Comparison of ENCODE assay signal across 8 cellular contexts in the genomic region with DNA sequence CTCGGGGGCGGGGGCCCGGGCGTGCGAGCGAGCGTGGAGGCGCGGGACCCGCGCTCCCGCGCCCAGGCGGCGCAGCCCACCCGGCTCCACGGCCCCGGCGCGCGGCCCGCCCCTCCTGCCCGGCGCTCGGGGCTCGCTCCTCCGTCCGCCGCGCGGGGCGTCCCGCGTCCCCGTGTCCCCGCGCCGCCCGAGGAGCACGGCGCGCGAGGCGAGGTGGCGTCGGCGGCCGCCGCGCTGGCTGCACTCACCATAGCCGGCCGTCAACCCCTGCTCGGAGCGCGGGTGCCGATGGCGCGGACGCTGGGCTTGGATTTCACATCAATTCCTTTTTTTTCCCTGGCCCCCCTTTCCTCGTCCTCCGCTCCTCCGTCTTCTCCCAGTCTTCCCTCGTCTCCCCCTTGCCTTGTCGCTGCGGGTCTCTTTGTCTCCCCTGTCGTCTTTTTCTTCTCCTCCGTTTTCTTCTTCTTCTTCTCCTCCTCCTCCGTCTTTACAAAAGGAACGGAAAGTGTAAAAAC. TPM values are rescaled to one million over a fixed set of nuclear protein-coding genes. Genes with fewer than 3 reads are reported as not detected.
DNase-seq lines count a peak whose midpoint lies in the region; ATAC-seq, FAIRE-seq and TF ChIP-seq lines count a peak whose summit lies in the region.

No MANE protein-coding gene starts in this region.

- ATAC-seq in lung (ENCODE audit: insufficient read depth, low FRiP score) (no peak), aorta (ENCODE audit: low FRiP score) (no peak)

- peaks cover 6 to 13% of the 10 kb centered on the region in 2 donors for H3K4me1 ChIP-seq in lung (ENCODE audit: control insufficient read depth in 2 of 2, insufficient read depth in 2 of 2, low read length in 2 of 2)
- H3K4me1 ChIP-seq in aorta (ENCODE audit: control insufficient read depth in 1 of 2, insufficient read depth in 2 of 2, low read length in 2 of 2): no peaks in the 10 kb centered on the region

- H3K4me3 ChIP-seq in Jurkat, Clone E6-1 (ENCODE audit: low read length): peak overlapping the region; percentile 46
- H3K4me3 ChIP-seq in bronchial epithelial cell (ENCODE audit: low read depth, low read length): peak overlapping the region; percentile 41
- H3K4me3 ChIP-seq in lung: peak overlapping the region; percentile 51
- H3K4me3 ChIP-seq in aorta (ENCODE audit: low read length in 2 of 2): peak overlapping the region; percentile 30 to 40

- H3K36me3 ChIP-seq in bronchial epithelial cell (ENCODE audit: control insufficient read depth, insufficient read depth, low read length) (no peaks in the 10 kb centered on the region), lung (ENCODE audit: control insufficient read depth in 2 of 2, insufficient read depth in 2 of 2, low read length in 2 of 2) (no peaks in the 10 kb centered on the region), aorta (ENCODE audit: control insufficient read depth in 1 of 2, insufficient read depth in 2 of 2, low read length in 1 of 2) (no peaks in the 10 kb centered on the region)

- DNase-seq in Jurkat, Clone E6-1 (ENCODE audit: low read depth, low spot score): no peak
- no peak for DNase-seq in bronchial epithelial cell (ENCODE audit: low read depth)
- no peak for DNase-seq in lung (ENCODE audit: low spot score)
- DNase-seq in aorta: no peak
- DNase-seq in LoVo (ENCODE audit: low spot score): no peak
- no peak for DNase-seq in cerebellar nuclear complex (lab: John Stamatoyannopoulos, UW)
- no peak for DNase-seq in H54 (ENCODE audit: insufficient read length, low spot score)

- TF ChIP-seq CTCF in C4-2B (conservative IDR thresholded peaks at IDR 0.05) (no peak; the same call in 1 of the 2 replicates), bronchial epithelial cell (IDR thresholded peaks at IDR 0.05; ENCODE audit: insufficient read depth, low read length, severe bottlenecking) (no peak), lung (IDR thresholded peaks at IDR 0.05; ENCODE audit: control extremely low read depth, extremely low read depth) (no peak)

- intact Hi-C loops in aorta (cut with DNase I): loop anchor here (10.0 kb wide), 3 partner anchors 109 to 359 kb away; a partner anchor contains a TSS

- H3K27me3 ChIP-seq in bronchial epithelial cell (ENCODE audit: control insufficient read depth, insufficient read depth, low read length) (no peaks in the 10 kb centered on the region), lung (ENCODE audit: control insufficient read depth, insufficient read depth) (no peaks in the 10 kb centered on the region), aorta (ENCODE audit: control insufficient read depth in 1 of 2, insufficient read depth in 2 of 2, low read length in 1 of 2) (no peaks in the 10 kb centered on the region)

- TF ChIP-seq POLR2A in H54 (IDR thresholded peaks at IDR 0.05; ENCODE audit: low read depth, low read length): no peak

- H3K27ac ChIP-seq in C4-2B (peak overlapping the region; percentile 65), lung (ENCODE audit: low read depth in 1 of 2, low read length in 1 of 2) (no peak overlapping the region), aorta (ENCODE audit: low read depth in 1 of 2, low read length in 2 of 2) (no peak overlapping the region)

- FAIRE-seq in bronchial epithelial cell (lab: Jason Lieb, UNC) (no peak), H54 (lab: Jason Lieb, UNC) (no peak)

- 1% methylated on average over 42 to 69 of the region's 69 CpGs for WGBS in lung, 2 donors
- WGBS in aorta, 2 donors: 0 to 1% methylated on average over 41 to 69 of the region's 69 CpGs

- H3K9me3 ChIP-seq in lung (ENCODE audit: control insufficient read depth in 2 of 2, insufficient read depth in 1 of 2, low read length in 1 of 2) (no peaks in the 10 kb centered on the region), aorta (ENCODE audit: control insufficient read depth, low read length) (no peaks in the 10 kb centered on the region)

RNA-seq across cellular contexts. Expression of a gene that starts 0.5 kb away (rescaled TPM):
- polyA plus RNA-seq in Jurkat, Clone E6-1 (2012; ENCODE audit: insufficient read depth, insufficient read length): 1.2 TPM
- total RNA-seq in bronchial epithelial cell: 0.64 and 1.6 TPM in 2 replicates
- 10 to 100 TPM; 19.4 to 31.1 TPM for total RNA-seq in lung
- 1 to 10 TPM; 3.1 to 4.9 TPM for polyA plus RNA-seq in lung
- total RNA-seq in aorta: 10 to 100 TPM in 1 of 2 donors, 1 to 10 TPM in 1; 9.0 to 36.0 TPM
- 10 to 100 TPM in 1 of 2 donors, 1 to 10 TPM in 1; 5.1 to 11.0 TPM for polyA plus RNA-seq in aorta
